In the genomic region with DNA sequence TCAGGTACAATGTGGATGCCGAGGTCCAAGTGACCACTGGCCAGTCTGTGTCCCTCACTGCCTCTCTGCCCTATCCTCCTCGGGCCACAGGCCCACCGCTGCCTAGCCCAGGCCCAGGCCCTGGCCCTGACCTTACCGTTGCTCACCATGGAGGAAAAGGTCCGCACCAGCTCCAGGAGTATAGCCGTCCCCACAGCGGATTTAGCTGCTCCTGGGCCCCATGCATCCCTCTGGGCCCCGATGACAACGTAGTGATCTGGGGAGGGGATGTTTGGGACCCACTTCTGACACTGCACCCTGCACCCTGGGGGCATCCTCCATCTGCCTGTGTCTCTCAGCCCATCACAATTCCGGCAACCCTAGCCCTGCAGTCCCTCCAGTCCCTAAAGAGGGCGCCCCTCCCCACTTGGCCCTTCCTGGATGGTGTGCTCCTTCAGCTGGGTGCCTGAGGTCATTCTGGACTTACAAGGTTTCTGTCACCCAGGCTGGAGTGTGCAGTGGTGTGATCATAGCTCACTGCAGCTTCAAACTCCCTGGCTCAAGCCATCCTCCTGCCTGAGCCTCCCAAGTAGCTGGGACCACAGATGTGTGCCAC, we compare ENCODE assay signal across 9 cellular contexts. TPM values are rescaled to one million over a fixed set of nuclear protein-coding genes. Genes with fewer than 3 reads are reported as not detected.
DNase-seq lines count a peak whose midpoint lies in the region; FAIRE-seq and TF ChIP-seq lines count a peak whose summit lies in the region.
"Had no signal": no experiment of that assay in that cellular context is flagged by ENCODE, and none has a peak within 500 bp of the region (broad histone marks: within the 10 kb centered on the region; RNA-seq: fewer than 3 reads in every experiment).

No MANE protein-coding gene starts in this region.

- peaks cover 2% of the 10 kb centered on the region for H3K36me3 Mint-ChIP-seq in astrocyte (ENCODE audit: low read depth, unreplicated experiment)

- H3K79me2 ChIP-seq in astrocyte (ENCODE audit: insufficient read depth, low read length) (no peaks in the 10 kb centered on the region), smooth muscle cell (ENCODE audit: low read depth) (no peaks in the 10 kb centered on the region)

- no peaks in the 10 kb centered on the region for H3K9me3 Mint-ChIP-seq in astrocyte (ENCODE audit: unreplicated experiment)

- FAIRE-seq in astrocyte (lab: Jason Lieb, UNC): no peak

- DNase-seq in activated T-cell treated with anti-CD3 and anti-CD28 coated beads for 48 hours (ENCODE audit: low read depth) (peak; percentile 38), activated T-cell treated with anti-CD3 and anti-CD28 coated beads for 4 hours (no peak), NCI-H146 treated with DMSO at 0.1 percent for 48 hours (lab: John Stamatoyannopoulos, UW; ENCODE audit: unreplicated experiment) (peak; percentile 5), astrocyte (ENCODE audit: low read depth) (no peak), smooth muscle cell (lab: John Stamatoyannopoulos, UW; ENCODE audit: unreplicated experiment) (no peak), COLO829 (ENCODE audit: low spot score) (no peak), activated gamma-delta T cell treated with Interleukin-2 at 50 U/mL for 16 hours (no peak), KG1 (lab: John Stamatoyannopoulos, UW) (no peak)
- DNase-seq: Right ventricle myocardium superior had no signal

- H3K4me3 ChIP-seq in astrocyte (ENCODE audit: insufficient read depth, low read depth, low read length) (no peak overlapping the region), smooth muscle cell (no peak overlapping the region)

- H3F3A ChIP-seq in smooth muscle cell (ENCODE audit: low read depth): no peaks in the 10 kb centered on the region

- H3K27me3 Mint-ChIP-seq in astrocyte (ENCODE audit: low read depth, unreplicated experiment): peaks cover 47% of the 10 kb centered on the region

- H3K9ac ChIP-seq in astrocyte (ENCODE audit: low read length) (no peak overlapping the region), smooth muscle cell (ENCODE audit: low read depth) (no peak overlapping the region)

- WGBS in smooth muscle cell (ENCODE audit: low lambda C conversion rate): 64% methylated on average over 11 of the region's 11 CpGs

- H3K36me3 ChIP-seq in astrocyte (ENCODE audit: insufficient read depth, low read length): no peaks in the 10 kb centered on the region
- no peaks in the 10 kb centered on the region for H3K36me3 ChIP-seq in smooth muscle cell (ENCODE audit: low read depth)

- no peak overlapping the region for H2AFZ ChIP-seq in astrocyte (ENCODE audit: low read depth, low read length)
- H2AFZ ChIP-seq in smooth muscle cell (ENCODE audit: low read depth): no peak overlapping the region

- H3K27ac Mint-ChIP-seq in astrocyte (ENCODE audit: unreplicated experiment): no peak overlapping the region

- H3K4me1 ChIP-seq in astrocyte (ENCODE audit: insufficient read depth, low read length): peaks cover 7% of the 10 kb centered on the region
- peaks cover 3% of the 10 kb centered on the region for H3K4me1 ChIP-seq in smooth muscle cell (ENCODE audit: low read depth)

- H3K9me3 ChIP-seq in astrocyte (ENCODE audit: insufficient read depth, low read depth, low read length) (no peaks in the 10 kb centered on the region), smooth muscle cell (replicated peaks; ENCODE audit: low read depth) (no peaks in the 10 kb centered on the region)

- no peaks in the 10 kb centered on the region for H3K4me1 Mint-ChIP-seq in astrocyte (ENCODE audit: low read depth, unreplicated experiment)

- no peak overlapping the region for H3K4me2 ChIP-seq in astrocyte (ENCODE audit: low read length)
- no peak overlapping the region for H3K4me2 ChIP-seq in smooth muscle cell

- H3K4me3 Mint-ChIP-seq in astrocyte (ENCODE audit: unreplicated experiment): no peak overlapping the region

- H3K27ac ChIP-seq in astrocyte (ENCODE audit: low read depth, low read length) (no peak overlapping the region), smooth muscle cell (ENCODE audit: low read depth) (no peak overlapping the region)

- TF ChIP-seq CTCF in astrocyte (IDR thresholded peaks at IDR 0.05; ENCODE audit: insufficient read depth, low read depth, low read length) (peak; percentile 22), smooth muscle cell (IDR thresholded peaks at IDR 0.05; ENCODE audit: borderline replicate concordance, insufficient read depth, poor library complexity, severe bottlenecking) (peak; percentile 5)

- peaks cover 15% of the 10 kb centered on the region for H3K27me3 ChIP-seq in astrocyte (ENCODE audit: insufficient read depth, low read length)
- no peaks in the 10 kb centered on the region for H3K27me3 ChIP-seq in smooth muscle cell (ENCODE audit: low read depth)

- H4K20me1 ChIP-seq in astrocyte (ENCODE audit: insufficient read depth, low read length): no peaks in the 10 kb centered on the region
- no peaks in the 10 kb centered on the region for H4K20me1 ChIP-seq in smooth muscle cell (ENCODE audit: low read depth)

RNA-seq across cellular contexts. Expression of a gene that starts 12.1 kb away (rescaled TPM):
- total RNA-seq in astrocyte (0.26 and 0.50 TPM in 2 replicates), smooth muscle cell (1.8 and 1.9 TPM in 2 replicates)
- 3.2 TPM in 2 replicates for polyA plus RNA-seq in smooth muscle cell

RNA-seq across cellular contexts. Expression of a gene that starts 16.9 kb away (rescaled TPM):
- 18.8 and 20.2 TPM in 2 replicates for total RNA-seq in astrocyte
- total RNA-seq in smooth muscle cell: 10.5 and 12.1 TPM in 2 replicates
- polyA plus RNA-seq in smooth muscle cell: 46.9 and 47.8 TPM in 2 replicates

RNA-seq across cellular contexts. Expression of a gene that starts 27.0 kb away (rescaled TPM):
- not detected in 2 replicates for total RNA-seq in astrocyte
- not detected in 2 replicates for total RNA-seq in smooth muscle cell
- not detected in 2 replicates for polyA plus RNA-seq in smooth muscle cell
- total RNA-seq: Right ventricle myocardium superior had no signal

RNA-seq across cellular contexts. Expression of a gene that starts 27.1 kb away (rescaled TPM):
- 10.8 and 15.5 TPM in 2 replicates for total RNA-seq in astrocyte
- 169 TPM in 2 replicates for total RNA-seq in smooth muscle cell
- polyA plus RNA-seq in smooth muscle cell: 526 and 754 TPM in 2 replicates

RNA-seq across cellular contexts. Expression of a gene that starts 43.1 kb away (rescaled TPM):
- 0.17 and 0.52 TPM in 2 replicates for total RNA-seq in astrocyte
- 0.22 and 0.67 TPM in 2 replicates for total RNA-seq in smooth muscle cell
- 0.61 and 1.2 TPM in 2 replicates for polyA plus RNA-seq in smooth muscle cell

Comparison
In these comparisons a context has a peak if more than half of its experiments do, and no peak if none do; other contexts are left out.
1. DNase-seq: peak in activated T-cell treated with anti-CD3 and anti-CD28 coated beads for 48 hours (single experiment) and NCI-H146 treated with DMSO at 0.1 percent for 48 hours (single experiment); none in activated T-cell treated with anti-CD3 and anti-CD28 coated beads for 4 hours (single experiment), astrocyte (single experiment), smooth muscle cell (single experiment), COLO829 (single experiment), activated gamma-delta T cell treated with Interleukin-2 at 50 U/mL for 16 hours (single experiment) and KG1 (single experiment).